In the genomic region with DNA sequence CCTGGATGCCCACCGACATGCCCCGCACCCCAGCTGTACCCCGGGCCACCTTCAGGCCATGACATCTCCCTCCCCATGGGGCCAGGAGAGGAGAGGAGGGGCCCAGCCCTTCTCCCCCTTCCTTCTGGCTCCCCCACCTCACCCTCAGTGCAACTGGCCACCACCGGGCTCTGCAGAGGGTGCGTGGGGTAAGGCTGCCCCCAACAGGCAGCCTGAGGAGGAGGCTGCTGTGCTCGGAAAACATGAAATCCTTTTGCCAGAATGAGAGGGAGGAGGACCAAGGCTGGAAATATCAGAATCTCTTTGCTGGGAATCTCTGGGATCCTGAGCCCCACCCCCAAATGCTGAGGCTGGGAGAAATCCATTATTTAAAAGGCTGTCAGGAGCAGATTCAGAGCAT, we compare ENCODE assay signal across 1 cellular context.
TF ChIP-seq lines count a peak whose summit lies in the region.

No MANE protein-coding gene starts in this region.

TF ChIP-seq in H1, 55 proteins besides CTCF, POLR2A, EP300 and RAD21 (continued from another document):
- TF ChIP-seq, protein P1, sequence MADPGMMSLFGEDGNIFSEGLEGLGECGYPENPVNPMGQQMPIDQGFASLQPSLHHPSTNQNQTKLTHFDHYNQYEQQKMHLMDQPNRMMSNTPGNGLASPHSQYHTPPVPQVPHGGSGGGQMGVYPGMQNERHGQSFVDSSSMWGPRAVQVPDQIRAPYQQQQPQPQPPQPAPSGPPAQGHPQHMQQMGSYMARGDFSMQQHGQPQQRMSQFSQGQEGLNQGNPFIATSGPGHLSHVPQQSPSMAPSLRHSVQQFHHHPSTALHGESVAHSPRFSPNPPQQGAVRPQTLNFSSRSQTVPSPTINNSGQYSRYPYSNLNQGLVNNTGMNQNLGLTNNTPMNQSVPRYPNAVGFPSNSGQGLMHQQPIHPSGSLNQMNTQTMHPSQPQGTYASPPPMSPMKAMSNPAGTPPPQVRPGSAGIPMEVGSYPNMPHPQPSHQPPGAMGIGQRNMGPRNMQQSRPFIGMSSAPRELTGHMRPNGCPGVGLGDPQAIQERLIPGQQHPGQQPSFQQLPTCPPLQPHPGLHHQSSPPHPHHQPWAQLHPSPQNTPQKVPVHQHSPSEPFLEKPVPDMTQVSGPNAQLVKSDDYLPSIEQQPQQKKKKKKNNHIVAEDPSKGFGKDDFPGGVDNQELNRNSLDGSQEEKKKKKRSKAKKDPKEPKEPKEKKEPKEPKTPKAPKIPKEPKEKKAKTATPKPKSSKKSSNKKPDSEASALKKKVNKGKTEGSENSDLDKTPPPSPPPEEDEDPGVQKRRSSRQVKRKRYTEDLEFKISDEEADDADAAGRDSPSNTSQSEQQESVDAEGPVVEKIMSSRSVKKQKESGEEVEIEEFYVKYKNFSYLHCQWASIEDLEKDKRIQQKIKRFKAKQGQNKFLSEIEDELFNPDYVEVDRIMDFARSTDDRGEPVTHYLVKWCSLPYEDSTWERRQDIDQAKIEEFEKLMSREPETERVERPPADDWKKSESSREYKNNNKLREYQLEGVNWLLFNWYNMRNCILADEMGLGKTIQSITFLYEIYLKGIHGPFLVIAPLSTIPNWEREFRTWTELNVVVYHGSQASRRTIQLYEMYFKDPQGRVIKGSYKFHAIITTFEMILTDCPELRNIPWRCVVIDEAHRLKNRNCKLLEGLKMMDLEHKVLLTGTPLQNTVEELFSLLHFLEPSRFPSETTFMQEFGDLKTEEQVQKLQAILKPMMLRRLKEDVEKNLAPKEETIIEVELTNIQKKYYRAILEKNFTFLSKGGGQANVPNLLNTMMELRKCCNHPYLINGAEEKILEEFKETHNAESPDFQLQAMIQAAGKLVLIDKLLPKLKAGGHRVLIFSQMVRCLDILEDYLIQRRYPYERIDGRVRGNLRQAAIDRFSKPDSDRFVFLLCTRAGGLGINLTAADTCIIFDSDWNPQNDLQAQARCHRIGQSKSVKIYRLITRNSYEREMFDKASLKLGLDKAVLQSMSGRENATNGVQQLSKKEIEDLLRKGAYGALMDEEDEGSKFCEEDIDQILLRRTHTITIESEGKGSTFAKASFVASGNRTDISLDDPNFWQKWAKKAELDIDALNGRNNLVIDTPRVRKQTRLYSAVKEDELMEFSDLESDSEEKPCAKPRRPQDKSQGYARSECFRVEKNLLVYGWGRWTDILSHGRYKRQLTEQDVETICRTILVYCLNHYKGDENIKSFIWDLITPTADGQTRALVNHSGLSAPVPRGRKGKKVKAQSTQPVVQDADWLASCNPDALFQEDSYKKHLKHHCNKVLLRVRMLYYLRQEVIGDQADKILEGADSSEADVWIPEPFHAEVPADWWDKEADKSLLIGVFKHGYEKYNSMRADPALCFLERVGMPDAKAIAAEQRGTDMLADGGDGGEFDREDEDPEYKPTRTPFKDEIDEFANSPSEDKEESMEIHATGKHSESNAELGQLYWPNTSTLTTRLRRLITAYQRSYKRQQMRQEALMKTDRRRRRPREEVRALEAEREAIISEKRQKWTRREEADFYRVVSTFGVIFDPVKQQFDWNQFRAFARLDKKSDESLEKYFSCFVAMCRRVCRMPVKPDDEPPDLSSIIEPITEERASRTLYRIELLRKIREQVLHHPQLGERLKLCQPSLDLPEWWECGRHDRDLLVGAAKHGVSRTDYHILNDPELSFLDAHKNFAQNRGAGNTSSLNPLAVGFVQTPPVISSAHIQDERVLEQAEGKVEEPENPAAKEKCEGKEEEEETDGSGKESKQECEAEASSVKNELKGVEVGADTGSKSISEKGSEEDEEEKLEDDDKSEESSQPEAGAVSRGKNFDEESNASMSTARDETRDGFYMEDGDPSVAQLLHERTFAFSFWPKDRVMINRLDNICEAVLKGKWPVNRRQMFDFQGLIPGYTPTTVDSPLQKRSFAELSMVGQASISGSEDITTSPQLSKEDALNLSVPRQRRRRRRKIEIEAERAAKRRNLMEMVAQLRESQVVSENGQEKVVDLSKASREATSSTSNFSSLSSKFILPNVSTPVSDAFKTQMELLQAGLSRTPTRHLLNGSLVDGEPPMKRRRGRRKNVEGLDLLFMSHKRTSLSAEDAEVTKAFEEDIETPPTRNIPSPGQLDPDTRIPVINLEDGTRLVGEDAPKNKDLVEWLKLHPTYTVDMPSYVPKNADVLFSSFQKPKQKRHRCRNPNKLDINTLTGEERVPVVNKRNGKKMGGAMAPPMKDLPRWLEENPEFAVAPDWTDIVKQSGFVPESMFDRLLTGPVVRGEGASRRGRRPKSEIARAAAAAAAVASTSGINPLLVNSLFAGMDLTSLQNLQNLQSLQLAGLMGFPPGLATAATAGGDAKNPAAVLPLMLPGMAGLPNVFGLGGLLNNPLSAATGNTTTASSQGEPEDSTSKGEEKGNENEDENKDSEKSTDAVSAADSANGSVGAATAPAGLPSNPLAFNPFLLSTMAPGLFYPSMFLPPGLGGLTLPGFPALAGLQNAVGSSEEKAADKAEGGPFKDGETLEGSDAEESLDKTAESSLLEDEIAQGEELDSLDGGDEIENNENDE (IDR thresholded peaks at IDR 0.05; ENCODE audit: insufficient replicate concordance, low read length): no peak
- no peak for TF ChIP-seq GABPA (IDR thresholded peaks at IDR 0.05; ENCODE audit: borderline replicate concordance, insufficient read depth, low read length)
- TF ChIP-seq RNF2 (IDR thresholded peaks at IDR 0.05; ENCODE audit: borderline replicate concordance, low read depth, low read length, missing control alignments, poor library complexity, severe bottlenecking): no peak
- TF ChIP-seq CBX5 (IDR thresholded peaks at IDR 0.05; ENCODE audit: low read depth, low read length): no peak
- TF ChIP-seq SIRT6 (IDR thresholded peaks at IDR 0.05; ENCODE audit: low read length): no peak
- TF ChIP-seq, protein P2, sequence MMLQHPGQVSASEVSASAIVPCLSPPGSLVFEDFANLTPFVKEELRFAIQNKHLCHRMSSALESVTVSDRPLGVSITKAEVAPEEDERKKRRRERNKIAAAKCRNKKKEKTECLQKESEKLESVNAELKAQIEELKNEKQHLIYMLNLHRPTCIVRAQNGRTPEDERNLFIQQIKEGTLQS (IDR thresholded peaks at IDR 0.05; ENCODE audit: insufficient read depth, low read depth, low read length): no peak
- no peak for TF ChIP-seq SUZ12 (IDR thresholded peaks at IDR 0.05; ENCODE audit: low read length)
- TF ChIP-seq ASH2L (IDR thresholded peaks at IDR 0.05; ENCODE audit: low read length): no peak
- TF ChIP-seq CBX8 (IDR thresholded peaks at IDR 0.05; ENCODE audit: borderline replicate concordance, low read depth, low read length): no peak
- TF ChIP-seq, protein P3, sequence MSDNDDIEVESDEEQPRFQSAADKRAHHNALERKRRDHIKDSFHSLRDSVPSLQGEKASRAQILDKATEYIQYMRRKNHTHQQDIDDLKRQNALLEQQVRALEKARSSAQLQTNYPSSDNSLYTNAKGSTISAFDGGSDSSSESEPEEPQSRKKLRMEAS (IDR thresholded peaks at IDR 0.05): no peak
- no peak for TF ChIP-seq TAF7 (optimal IDR thresholded peaks at IDR 0.05; ENCODE audit: borderline replicate concordance, low read depth, low read length)
- no peak for TF ChIP-seq JUN (IDR thresholded peaks at IDR 0.05; ENCODE audit: low read depth, low read length)
- TF ChIP-seq BACH1 (IDR thresholded peaks at IDR 0.05; ENCODE audit: low read length): no peak
- no peak for TF ChIP-seq TAF1 (IDR thresholded peaks at IDR 0.05; ENCODE audit: low read depth, low read length)
- TF ChIP-seq, protein P4, sequence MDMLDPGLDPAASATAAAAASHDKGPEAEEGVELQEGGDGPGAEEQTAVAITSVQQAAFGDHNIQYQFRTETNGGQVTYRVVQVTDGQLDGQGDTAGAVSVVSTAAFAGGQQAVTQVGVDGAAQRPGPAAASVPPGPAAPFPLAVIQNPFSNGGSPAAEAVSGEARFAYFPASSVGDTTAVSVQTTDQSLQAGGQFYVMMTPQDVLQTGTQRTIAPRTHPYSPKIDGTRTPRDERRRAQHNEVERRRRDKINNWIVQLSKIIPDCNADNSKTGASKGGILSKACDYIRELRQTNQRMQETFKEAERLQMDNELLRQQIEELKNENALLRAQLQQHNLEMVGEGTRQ (IDR thresholded peaks at IDR 0.05; ENCODE audit: low read length): no peak
